8 cellular contexts compared by ENCODE assay signal in the genomic region with DNA sequence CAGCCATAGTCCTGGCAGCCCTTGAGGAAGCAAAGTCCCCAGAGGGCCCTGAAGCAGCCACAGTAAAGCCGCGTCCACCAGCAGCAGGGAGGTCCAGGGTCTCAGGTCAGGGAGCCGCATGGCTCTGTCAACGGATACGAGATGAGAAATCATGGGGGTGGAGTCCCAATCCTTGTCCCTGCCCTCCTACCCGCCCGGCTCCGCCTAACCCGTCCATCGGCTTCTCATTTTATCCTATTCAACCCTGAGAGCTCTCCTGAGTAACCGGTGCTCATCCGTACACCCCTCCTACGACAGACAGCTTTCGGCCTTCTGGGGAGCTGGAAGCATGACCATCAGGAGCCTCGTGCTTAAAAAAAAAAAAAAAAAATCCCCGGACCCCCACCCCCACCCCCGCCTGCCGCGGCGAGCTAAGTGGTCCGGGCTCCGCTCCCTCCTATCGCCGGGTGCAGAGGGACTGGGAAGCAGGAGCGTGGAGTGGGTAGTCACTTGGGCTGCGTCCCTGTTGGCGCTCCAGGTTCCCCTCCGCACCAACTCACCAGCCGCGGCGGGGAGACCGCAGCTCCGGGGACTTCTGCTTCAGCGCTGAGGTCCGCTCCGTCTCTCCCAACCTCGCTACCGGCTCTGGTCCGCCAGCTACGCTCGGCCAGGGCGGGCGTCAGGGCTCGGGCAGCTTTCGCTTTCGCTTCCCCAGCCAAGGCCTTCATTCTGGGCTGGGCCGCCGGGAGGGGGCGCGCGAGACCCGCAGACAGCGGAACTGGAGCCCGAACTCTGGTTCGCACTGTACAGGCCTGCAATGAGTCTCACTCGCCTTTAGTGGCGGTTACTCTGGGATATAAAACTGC. TPM values are rescaled to one million over a fixed set of nuclear protein-coding genes. Genes with fewer than 3 reads are reported as not detected.
DNase-seq lines count a peak whose midpoint lies in the region; ATAC-seq lines count a peak whose summit lies in the region.

A gene (minus strand): TSS at position 626 of the 845 bp plus-strand sequence. CDS start 506 bp downstream, at position 120.

- DNase-seq in EL: peak; percentile 92
- peak; percentile 96 for DNase-seq in GM23248
- peak; percentile 86 to 88 for DNase-seq in Kasumi-1 (lab: John Stamatoyannopoulos, UW)
- DNase-seq in RPMI7951 (ENCODE audit: low read depth): peak; percentile 89
- DNase-seq in activated T-helper 1 cell treated with anti-CD3 and anti-CD28 coated beads, Interleukin-12 subunit alpha, Interleukin-12 subunit beta, Interleukin-2, Interleukin-4 antibody, amounts not matched to agents 30 ng/mL and 10 ng/mL and 1 ng/mL, durations not matched to agents 14 hours and 24 hours and 36 hours (ENCODE audit: low spot score): peak; percentile 97
- DNase-seq in fibroblast of gingiva (ENCODE audit: low read depth): peak; percentile 88
- DNase-seq in naive thymus-derived CD8-positive, alpha-beta T cell: peak; percentile 92 to 99 (median 97)
- DNase-seq in stimulated activated naive B cell treated with anti-CD40 and anti-IgM and Interleukin-4, amounts not matched to agents 10 μg/mL and 1 μg/mL and 100 μg/mL, for 72 hours: peak; percentile 95

- peak within 1 kb of the TSS; percentile 89 for H3K9ac ChIP-seq in GM23248

- no peaks in the 10 kb centered on the region for H3K9me2 ChIP-seq in GM23248 (ENCODE audit: insufficient read depth)

- peak within 1 kb of the TSS; percentile 84 for H3K4me3 ChIP-seq in GM23248

- 1 to 2% methylated on average over 53 to 57 of the region's 57 CpGs for WGBS in GM23248 (ENCODE audit: low coverage in 1 of 2, low lambda C conversion rate in 2 of 2, missing lambda C conversion rate in 2 of 2), 2 experiments

- no peaks in the 10 kb centered on the region for H3K27me3 ChIP-seq in GM23248 (replicated peaks; ENCODE audit: insufficient read depth)

- H3F3A ChIP-seq in GM23248 (ENCODE audit: insufficient read depth): peaks cover 17% of the 10 kb centered on the region

- peak within 1 kb of the TSS; percentile 89 for H3K27ac Mint-ChIP-seq in activated T-helper 1 cell treated with anti-CD3 and anti-CD28 coated beads, Interleukin-12 subunit alpha, Interleukin-12 subunit beta, Interleukin-2, Interleukin-4 antibody, amounts not matched to agents 30 ng/mL and 10 ng/mL and 1 ng/mL, durations not matched to agents 14 hours and 24 hours and 36 hours
- H3K27ac Mint-ChIP-seq in naive thymus-derived CD8-positive, alpha-beta T cell: peak within 1 kb of the TSS; percentile 84 to 100 (median 98)
- peak within 1 kb of the TSS; percentile 97 for H3K27ac Mint-ChIP-seq in stimulated activated naive B cell treated with anti-CD40 and anti-IgM and Interleukin-4, amounts not matched to agents 10 μg/mL and 1 μg/mL and 100 μg/mL, for 72 hours

- H3K79me2 ChIP-seq in GM23248 (ENCODE audit: insufficient read depth): 0 out of 2 replicates have a peak, but pooled peaks cover 4% of the 10 kb centered on the region

- peak within 1 kb of the TSS; percentile 79 for H3K4me3 Mint-ChIP-seq in activated T-helper 1 cell treated with anti-CD3 and anti-CD28 coated beads, Interleukin-12 subunit alpha, Interleukin-12 subunit beta, Interleukin-2, Interleukin-4 antibody, amounts not matched to agents 30 ng/mL and 10 ng/mL and 1 ng/mL, durations not matched to agents 14 hours and 24 hours and 36 hours
- H3K4me3 Mint-ChIP-seq in naive thymus-derived CD8-positive, alpha-beta T cell: peak within 1 kb of the TSS; percentile 75 to 99 (median 94)
- peak within 1 kb of the TSS; percentile 82 to 91 for H3K4me3 Mint-ChIP-seq in stimulated activated naive B cell treated with anti-CD40 and anti-IgM and Interleukin-4, amounts not matched to agents 10 μg/mL and 1 μg/mL and 100 μg/mL, for 72 hours

- POLR2A ChIA-PET in naive thymus-derived CD8-positive, alpha-beta T cell (lab: Charles Lee): interaction anchor here (0.6 to 10.6 kb wide), 21 partner anchors 8 to 1307 kb away, joined by 3 to 743 read pairs (median 5); a partner anchor contains a TSS

- peaks cover 8% of the 10 kb centered on the region; the same call in 1 of the 2 replicates for H3K4me1 ChIP-seq in GM23248 (ENCODE audit: insufficient read depth)

- no peaks in the 10 kb centered on the region for H3K36me3 ChIP-seq in GM23248 (ENCODE audit: low read depth)

- H3K9me3 ChIP-seq in GM23248 (ENCODE audit: low read depth): no peaks in the 10 kb centered on the region

- H3K27me3 Mint-ChIP-seq in activated T-helper 1 cell treated with anti-CD3 and anti-CD28 coated beads, Interleukin-12 subunit alpha, Interleukin-12 subunit beta, Interleukin-2, Interleukin-4 antibody, amounts not matched to agents 30 ng/mL and 10 ng/mL and 1 ng/mL, durations not matched to agents 14 hours and 24 hours and 36 hours (ENCODE audit: insufficient read depth): no peaks in the 10 kb centered on the region
- H3K27me3 Mint-ChIP-seq in naive thymus-derived CD8-positive, alpha-beta T cell: no peaks in the 10 kb centered on the region
- H3K27me3 Mint-ChIP-seq in stimulated activated naive B cell treated with anti-CD40 and anti-IgM and Interleukin-4, amounts not matched to agents 10 μg/mL and 1 μg/mL and 100 μg/mL, for 72 hours: no peaks in the 10 kb centered on the region

- H3K4me1 Mint-ChIP-seq in activated T-helper 1 cell treated with anti-CD3 and anti-CD28 coated beads, Interleukin-12 subunit alpha, Interleukin-12 subunit beta, Interleukin-2, Interleukin-4 antibody, amounts not matched to agents 30 ng/mL and 10 ng/mL and 1 ng/mL, durations not matched to agents 14 hours and 24 hours and 36 hours (ENCODE audit: low read depth): peaks cover 87% of the 10 kb centered on the region
- H3K4me1 Mint-ChIP-seq in naive thymus-derived CD8-positive, alpha-beta T cell: peaks cover 46 to 92% (median 89%) of the 10 kb centered on the region in 4 donors
- H3K4me1 Mint-ChIP-seq in stimulated activated naive B cell treated with anti-CD40 and anti-IgM and Interleukin-4, amounts not matched to agents 10 μg/mL and 1 μg/mL and 100 μg/mL, for 72 hours: peaks cover 72 to 91% of the 10 kb centered on the region in 2 donors

- peak; percentile 87 to 93 for ATAC-seq in naive thymus-derived CD8-positive, alpha-beta T cell
- ATAC-seq in stimulated activated naive B cell treated with anti-CD40 and anti-IgM and Interleukin-4, amounts not matched to agents 10 μg/mL and 1 μg/mL and 100 μg/mL, for 72 hours (replicated peaks): peak; percentile 81 to 87

- peak within 1 kb of the TSS; percentile 86 for H3K4me2 ChIP-seq in GM23248 (ENCODE audit: unreplicated experiment)

- peaks cover 76% of the 10 kb centered on the region for H3K36me3 Mint-ChIP-seq in activated T-helper 1 cell treated with anti-CD3 and anti-CD28 coated beads, Interleukin-12 subunit alpha, Interleukin-12 subunit beta, Interleukin-2, Interleukin-4 antibody, amounts not matched to agents 30 ng/mL and 10 ng/mL and 1 ng/mL, durations not matched to agents 14 hours and 24 hours and 36 hours (ENCODE audit: low read depth)
- H3K36me3 Mint-ChIP-seq in naive thymus-derived CD8-positive, alpha-beta T cell: peaks cover 13 to 71% (median 21%) of the 10 kb centered on the region in 3 donors
- peaks cover 64 to 73% of the 10 kb centered on the region in 2 donors for H3K36me3 Mint-ChIP-seq in stimulated activated naive B cell treated with anti-CD40 and anti-IgM and Interleukin-4, amounts not matched to agents 10 μg/mL and 1 μg/mL and 100 μg/mL, for 72 hours

- in situ Hi-C loops in GM23248 (cut with MboI): no loop called here

- no peaks in the 10 kb centered on the region for H3K9me3 Mint-ChIP-seq in activated T-helper 1 cell treated with anti-CD3 and anti-CD28 coated beads, Interleukin-12 subunit alpha, Interleukin-12 subunit beta, Interleukin-2, Interleukin-4 antibody, amounts not matched to agents 30 ng/mL and 10 ng/mL and 1 ng/mL, durations not matched to agents 14 hours and 24 hours and 36 hours
- no peaks in the 10 kb centered on the region for H3K9me3 Mint-ChIP-seq in naive thymus-derived CD8-positive, alpha-beta T cell
- peaks cover 0 to 6% of the 10 kb centered on the region in 2 donors for H3K9me3 Mint-ChIP-seq in stimulated activated naive B cell treated with anti-CD40 and anti-IgM and Interleukin-4, amounts not matched to agents 10 μg/mL and 1 μg/mL and 100 μg/mL, for 72 hours

- H2AFZ ChIP-seq in GM23248: peak within 1 kb of the TSS; percentile 88

- H4K20me1 ChIP-seq in GM23248 (ENCODE audit: insufficient read depth): no peaks in the 10 kb centered on the region

- intact Hi-C loops in activated T-helper 1 cell treated with anti-CD3 and anti-CD28 coated beads, Interleukin-12 subunit alpha, Interleukin-12 subunit beta, Interleukin-2, Interleukin-4 antibody, amounts not matched to agents 30 ng/mL and 10 ng/mL and 1 ng/mL, durations not matched to agents 14 hours and 24 hours and 36 hours (cut with micrococcal nuclease): loop anchor here (1.0 to 2.0 kb wide), 4 partner anchors 16 to 133 kb away; a partner anchor contains a TSS

- peak within 1 kb of the TSS; percentile 87 for H3K27ac ChIP-seq in GM23248

RNA-seq across cellular contexts. Expression of the gene that starts here (rescaled TPM):
- 2.2 and 5.4 TPM in 2 replicates for total RNA-seq in GM23248 (2014; rRNA removed; shearing (Covaris generic))
- polyA plus RNA-seq in GM23248 (2016; fragmentation: Nextera tagmentation; extraction: Ambion mirVana): 4.6 and 5.1 TPM in 2 replicates
- total RNA-seq in RPMI7951 (2014; rRNA removed; shearing (Covaris generic)): 15.1 and 18.3 TPM in 2 replicates
- 160 and 167 TPM in 2 replicates for total RNA-seq in activated T-helper 1 cell treated with anti-CD3 and anti-CD28 coated beads, Interleukin-12 subunit alpha, Interleukin-12 subunit beta, Interleukin-2, Interleukin-4 antibody, amounts not matched to agents 30 ng/mL and 10 ng/mL and 1 ng/mL, durations not matched to agents 14 hours and 24 hours and 36 hours
- 100 to 1,000 TPM in 1 of 2 experiments, 10 to 100 TPM in 1; 96.2 to 117 TPM for total RNA-seq in naive thymus-derived CD8-positive, alpha-beta T cell
- 10 to 100 TPM; 24.2 to 36.6 (median 25.3) TPM for polyA plus RNA-seq in naive thymus-derived CD8-positive, alpha-beta T cell

Comparison
In these comparisons a context has a peak if more than half of its experiments do, and no peak if none do; other contexts are left out.
1. Peak in every context shown above with its lines: DNase-seq, ATAC-seq, H3K4me3 ChIP-seq and H3K27ac ChIP-seq.